Comparison of ENCODE assay signal across 16 cellular contexts in genomic region chr18:9428301-9428706, GRCh38. TPM values are rescaled to one million over a fixed set of nuclear protein-coding genes. Genes with fewer than 3 reads are reported as not detected.
DNase-seq lines count a peak whose midpoint lies in the region; ATAC-seq and TF ChIP-seq lines count a peak whose summit lies in the region.
"Had no signal": no experiment of that assay in that cellular context is flagged by ENCODE, and none has a peak within 500 bp of the region (broad histone marks: within the 10 kb centered on the region; RNA-seq: fewer than 3 reads in every experiment).

No MANE protein-coding gene starts in this region.

- H3K9me3 ChIP-seq in esophagus muscularis mucosa (no peaks in the 10 kb centered on the region), upper lobe of right lung (no peaks in the 10 kb centered on the region)
- H3K9me3 ChIP-seq in CD8-positive, alpha-beta memory T cell (ENCODE audit: low read length), result no peaks in the 10 kb centered on the region
- H3K9me3 ChIP-seq: body of pancreas had no signal

- WGBS in esophagus muscularis mucosa, result 95% methylated on average over 11 of the region's 11 CpGs

- DNase-seq in NCI-H345 (lab: John Stamatoyannopoulos, UW) (peak; percentile 49), NCI-H345 treated with DMSO at 0.1 percent for 48 hours (lab: John Stamatoyannopoulos, UW; ENCODE audit: unreplicated experiment) (no peak), NCI-H2171 (lab: John Stamatoyannopoulos, UW) (peak; percentile 16), esophagus muscularis mucosa (ENCODE audit: extremely low spot score) (peak; percentile 91), upper lobe of right lung (no peak), SW480 (ENCODE audit: low spot score) (no peak)
- DNase-seq in CD8-positive, alpha-beta memory T cell, result no peak
- DNase-seq: activated CD4-positive, alpha-beta T cell treated with anti-CD3 and anti-CD28 coated beads for 48 hours; body of pancreas; immature natural killer cell; mesendoderm; NCI-H1930; nephron progenitor cell; stimulated activated naive CD4-positive, alpha-beta T cell had no signal

- no peaks in the 10 kb centered on the region for H3K9me3 Mint-ChIP-seq in CD8-positive, alpha-beta memory T cell
- H3K9me3 Mint-ChIP-seq: activated naive CD4-positive, alpha-beta T cell treated with anti-CD3 and anti-CD28 coated beads, Interleukin-2, amount 50 U/mL, for 72 hours; immature natural killer cell had no signal

- peak overlapping the region; percentile 17 to 68 (median 50) for H3K27ac ChIP-seq in esophagus muscularis mucosa (replicated peaks in 1 of 4)
- no peak overlapping the region for H3K27ac ChIP-seq in upper lobe of right lung
- no peak overlapping the region for H3K27ac ChIP-seq in CD8-positive, alpha-beta memory T cell (ENCODE audit: low read depth, low read length)
- H3K27ac ChIP-seq: body of pancreas had no signal

- TF ChIP-seq EP300 in esophagus muscularis mucosa (IDR thresholded peaks at IDR 0.05), result no peak

- H3K4me3 Mint-ChIP-seq in CD8-positive, alpha-beta memory T cell, result no peak overlapping the region
- H3K4me3 Mint-ChIP-seq: immature natural killer cell, nephron progenitor cell had no signal

- H3K36me3 Mint-ChIP-seq in CD8-positive, alpha-beta memory T cell, result no peaks in the 10 kb centered on the region
- H3K36me3 Mint-ChIP-seq: activated naive CD4-positive, alpha-beta T cell treated with anti-CD3 and anti-CD28 coated beads, Interleukin-2, amount 50 U/mL, for 72 hours; immature natural killer cell had no signal

- no peaks in the 10 kb centered on the region for H3K4me1 Mint-ChIP-seq in CD8-positive, alpha-beta memory T cell

- ATAC-seq in upper lobe of right lung (peak; percentile 39), GM21528 (IDR thresholded peaks at IDR 0.05; ENCODE audit: low FRiP score, unreplicated experiment) (no peak)
- ATAC-seq: activated naive CD4-positive, alpha-beta T cell treated with anti-CD3 and anti-CD28 coated beads, Interleukin-2, amount 50 U/mL, for 72 hours; body of pancreas had no signal

- no peak for TF ChIP-seq POLR2A in esophagus muscularis mucosa (IDR thresholded peaks at IDR 0.05; ENCODE audit: low read depth)

- H3K27me3 Mint-ChIP-seq in CD8-positive, alpha-beta memory T cell, result peaks cover 4 to 16% of the 10 kb centered on the region in 2 donors

- no peak overlapping the region for H3K27ac Mint-ChIP-seq in CD8-positive, alpha-beta memory T cell
- H3K27ac Mint-ChIP-seq: immature natural killer cell had no signal

- CTCF ChIA-PET in CD8-positive, alpha-beta memory T cell (lab: Charles Lee), result no interaction called here

- H3K4me3 ChIP-seq in esophagus muscularis mucosa (no peak overlapping the region), upper lobe of right lung (no peak overlapping the region)
- no peak overlapping the region for H3K4me3 ChIP-seq in CD8-positive, alpha-beta memory T cell (ENCODE audit: low read length)
- H3K4me3 ChIP-seq: body of pancreas had no signal

- POLR2A ChIA-PET in CD8-positive, alpha-beta memory T cell (lab: Charles Lee), result no interaction called here

- peaks cover 0 to 18% (median 12%) of the 10 kb centered on the region in 4 donors for H3K4me1 ChIP-seq in esophagus muscularis mucosa
- H3K4me1 ChIP-seq in upper lobe of right lung, result no peaks in the 10 kb centered on the region
- H3K4me1 ChIP-seq in CD8-positive, alpha-beta memory T cell (ENCODE audit: insufficient read depth, low read length), result no peaks in the 10 kb centered on the region
- H3K4me1 ChIP-seq: body of pancreas had no signal

- H3K36me3 ChIP-seq in esophagus muscularis mucosa (no peaks in the 10 kb centered on the region), upper lobe of right lung (no peaks in the 10 kb centered on the region)
- H3K36me3 ChIP-seq in CD8-positive, alpha-beta memory T cell (ENCODE audit: insufficient read depth, low read length), result no peaks in the 10 kb centered on the region

- H3K27me3 ChIP-seq in esophagus muscularis mucosa (no peaks in the 10 kb centered on the region), upper lobe of right lung (no peaks in the 10 kb centered on the region)
- H3K27me3 ChIP-seq in CD8-positive, alpha-beta memory T cell (ENCODE audit: insufficient read depth, low read length, poor library complexity, severe bottlenecking), result no peaks in the 10 kb centered on the region
- H3K27me3 ChIP-seq: body of pancreas had no signal

- intact Hi-C loops in esophagus muscularis mucosa (cut with DNase I) (no loop called here), upper lobe of right lung (cut with DNase I) (no loop called here)

- TF ChIP-seq CTCF in esophagus muscularis mucosa (IDR thresholded peaks at IDR 0.05), result no peak
- no peak for TF ChIP-seq CTCF in upper lobe of right lung (IDR thresholded peaks at IDR 0.05)

RNA-seq across cellular contexts. Expression of gene RALBP1, which starts 47.0 kb away (rescaled TPM):
- total RNA-seq in esophagus muscularis mucosa, result 100 to 1,000 TPM; 103 to 164 (median 115) TPM
- 53.3 TPM for total RNA-seq in upper lobe of right lung
- 10 to 100 TPM; 41.0 to 43.4 TPM for total RNA-seq in CD8-positive, alpha-beta memory T cell
- polyA plus RNA-seq in CD8-positive, alpha-beta memory T cell, result 65.4 TPM

Comparison
In these comparisons a context has a peak if more than half of its experiments do, and no peak if none do; other contexts are left out.
1. DNase-seq: peak in NCI-H345 (single experiment), NCI-H2171 (single experiment) and esophagus muscularis mucosa (single experiment); none in NCI-H345 treated with DMSO at 0.1 percent for 48 hours (single experiment), upper lobe of right lung (single experiment), SW480 (single experiment) and CD8-positive, alpha-beta memory T cell (0 of 5).
2. H3K27ac ChIP-seq: peak in esophagus muscularis mucosa (4 of 4); none in upper lobe of right lung (single experiment) and CD8-positive, alpha-beta memory T cell (single experiment).